In the genomic region with DNA sequence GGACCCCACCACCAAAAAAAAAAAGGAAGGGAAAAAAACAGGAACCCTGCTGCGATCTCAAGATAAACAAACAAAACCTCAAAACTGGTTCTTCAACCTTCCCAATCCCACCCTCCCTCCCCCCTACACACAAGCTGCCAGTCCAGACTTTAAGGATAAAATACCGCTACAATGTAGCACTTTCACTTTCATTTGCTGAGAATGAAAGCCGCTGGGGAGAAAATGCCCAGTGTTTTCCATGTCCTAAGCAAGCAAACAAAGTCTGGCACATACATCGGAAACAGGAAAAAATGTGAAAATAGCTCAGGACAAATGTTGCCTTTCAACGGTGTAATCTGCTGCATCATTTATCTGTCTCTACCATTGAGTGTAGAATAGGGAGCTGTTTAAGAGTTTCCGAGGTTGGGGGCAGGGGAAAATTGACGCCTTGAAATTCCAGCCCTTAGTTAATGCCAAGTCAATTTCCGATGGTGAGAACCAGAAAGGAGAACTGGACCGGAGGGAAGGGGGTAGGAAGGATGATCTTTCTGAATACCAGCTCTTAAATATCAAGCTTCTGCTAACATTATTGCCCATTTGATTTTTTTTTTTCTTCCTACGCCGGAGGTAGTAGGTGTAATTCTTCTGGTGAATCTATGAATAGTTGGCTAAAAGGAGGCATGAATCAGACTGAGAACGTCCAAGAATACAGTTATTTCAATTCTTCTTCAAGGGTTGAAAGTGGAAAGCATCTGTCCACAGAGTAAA, we compare ENCODE assay signal across 8 cellular contexts.
A peak's percentile ranks its signal among the peaks of the same experiment; 100 is the strongest.
DNase-seq lines count a peak whose midpoint lies in the region; ATAC-seq and TF ChIP-seq lines count a peak whose summit lies in the region.

No MANE protein-coding gene starts in this region.

- peak overlapping the region; percentile 40 to 88 (median 75) for H3K27ac ChIP-seq in skin epidermis

- CTCF ChIA-PET in AG04449 (lab: Yijun Ruan, JAX) = interaction anchor here (0.6 to 8.6 kb wide), 41 partner anchors 8 to 1254 kb away, joined by 3 to 140 read pairs (median 3); no protein-coding TSS in a partner anchor

- TF ChIP-seq CTCF in AG04449 (IDR thresholded peaks at IDR 0.05; ENCODE audit: insufficient read depth, low read length, missing control alignments) (no peak), GM12875 (IDR thresholded peaks at IDR 0.05; ENCODE audit: borderline replicate concordance, insufficient read depth, low read depth, low read length) (no peak)

- POLR2A ChIA-PET in AG04449 (lab: Yijun Ruan, JAX) = interaction anchor here (0.6 to 1.3 kb wide), 5 partner anchors 21 to 382 kb away, joined by 3 to 4 read pairs (median 3); no protein-coding TSS in a partner anchor

- H3K4me3 ChIP-seq in AG04449 (ENCODE audit: low read depth, low read length) (peak overlapping the region; percentile 72), GM12875 (ENCODE audit: low read depth, low read length) (peak overlapping the region; percentile 63), skin epidermis (peak overlapping the region; percentile 35 to 66 (median 46))

- ATAC-seq in GM19023 (IDR thresholded peaks at IDR 0.05; ENCODE audit: unreplicated experiment) = no peak

- no peak for DNase-seq in AG04449 (ENCODE audit: low read depth, low spot score)
- DNase-seq in NCI-H748 (lab: John Stamatoyannopoulos, UW; ENCODE audit: unreplicated experiment) = peak; percentile 68
- peak; percentile 6 for DNase-seq in brain pericyte (ENCODE audit: low read depth, low spot score)
- peak; percentile 45 for DNase-seq in iPS-NIHi7 (ENCODE audit: extremely low spot score)
- DNase-seq in stimulated activated CD4-positive, alpha-beta T cell treated with anti-CD3 and anti-CD28 coated beads, Interleukin-12 subunit alpha, Interleukin-12 subunit beta, amount 100 ng/mL, for 4 hours = no peak

Comparison
In these comparisons a context has a peak if more than half of its experiments do, and no peak if none do; other contexts are left out.
1. DNase-seq: peak in NCI-H748 (single experiment), brain pericyte (single experiment) and iPS-NIHi7 (single experiment); none in AG04449 (single experiment) and stimulated activated CD4-positive, alpha-beta T cell treated with anti-CD3 and anti-CD28 coated beads, Interleukin-12 subunit alpha, Interleukin-12 subunit beta, amount 100 ng/mL, for 4 hours (single experiment).
2. Peak in every context shown above with its lines, with median percentiles within 50 percentile points of each other: H3K4me3 ChIP-seq.